18 cellular contexts compared by ENCODE assay signal in genomic region chr16:10090816-10091215, GRCh38.
DNase-seq lines count a peak whose midpoint lies in the region; ATAC-seq, FAIRE-seq and TF ChIP-seq lines count a peak whose summit lies in the region.
"Had no signal": no experiment of that assay in that cellular context is flagged by ENCODE, and none has a peak within 500 bp of the region (broad histone marks: within the 10 kb centered on the region; RNA-seq: fewer than 3 reads in every experiment).

No MANE protein-coding gene starts in this region.

- H3K4me1 ChIP-seq in PC-3 (ENCODE audit: insufficient read depth, low read length) (no peaks in the 10 kb centered on the region), mammary epithelial cell (ENCODE audit: insufficient read depth, low read length) (peaks cover 3% of the 10 kb centered on the region), keratinocyte (ENCODE audit: control insufficient read depth, extremely low read depth, insufficient read depth, low read length) (no peaks in the 10 kb centered on the region)

- H3K4me3 ChIP-seq in PC-3 (ENCODE audit: low read length) (no peak overlapping the region), mammary epithelial cell (replicated peaks in 1 of 3; ENCODE audit: insufficient read depth in 1 of 3, low read depth in 2 of 3, low read length in 3 of 3) (no peak overlapping the region), keratinocyte (ENCODE audit: control insufficient read depth in 2 of 3, extremely low read depth in 1 of 3, insufficient read depth in 2 of 3, low read depth in 1 of 3, low read length in 3 of 3) (no peak overlapping the region)

- no TSS peak for BruUV-seq in PC-3 (replicated peaks; lab: Mats Ljungman, UMichigan)
- no TSS peak for BruUV-seq in mammary epithelial cell (replicated peaks; lab: Mats Ljungman, UMichigan)

- H3K27me3 ChIP-seq in PC-3 (ENCODE audit: low read length) (no peaks in the 10 kb centered on the region), mammary epithelial cell (ENCODE audit: insufficient read depth, low read length) (no peaks in the 10 kb centered on the region), keratinocyte (ENCODE audit: control insufficient read depth, extremely low read depth, insufficient read depth, low read length) (no peaks in the 10 kb centered on the region)

- H3K36me3 ChIP-seq in PC-3 (ENCODE audit: low read depth, low read length) = no peaks in the 10 kb centered on the region
- H3K36me3 ChIP-seq in mammary epithelial cell (ENCODE audit: insufficient read depth, low read length) = no peaks in the 10 kb centered on the region
- no peaks in the 10 kb centered on the region for H3K36me3 ChIP-seq in keratinocyte (ENCODE audit: control insufficient read depth in 2 of 2, extremely low read depth in 1 of 2, insufficient read depth in 2 of 2, low read length in 2 of 2)

- dilution Hi-C loops in mammary epithelial cell (cut with HindIII; ENCODE audit: low sequenced_read_pairs) (no loop called here), keratinocyte (cut with MboI; ENCODE audit: extremely low pct_ligation_motif_present, low sequenced_read_pairs) (no loop called here)

- intact Hi-C loops in PC-3 (cut with micrococcal nuclease) (no loop called here), mammary epithelial cell (cut with micrococcal nuclease) (loop anchor here (2.0 kb wide), 1 partner anchor 68 kb away; no protein-coding TSS in a partner anchor)

- TF ChIP-seq CTCF in PC-3 (conservative IDR thresholded peaks at IDR 0.05; ENCODE audit: low read depth, low read length) (no peak), mammary epithelial cell (conservative IDR thresholded peaks at IDR 0.05 in 1 of 2, IDR thresholded peaks at IDR 0.05 in 1 of 2; ENCODE audit: extremely low read depth in 1 of 2, insufficient read depth in 1 of 2, low read depth in 1 of 2, low read length in 2 of 2) (no peak), keratinocyte (optimal IDR thresholded peaks at IDR 0.05 in 1 of 3, IDR thresholded peaks at IDR 0.05 in 1 of 3, conservative IDR thresholded peaks at IDR 0.05 in 1 of 3; ENCODE audit: extremely low read depth in 1 of 3, insufficient read depth in 2 of 3, low read length in 3 of 3) (no peak)

- no peak for ATAC-seq in PC-3

- no peaks in the 10 kb centered on the region for H3K27me3 Mint-ChIP-seq in activated naive CD4-positive, alpha-beta T cell treated with anti-CD3 and anti-CD28 coated beads, Interleukin-2, amount 10 ng/mL, durations not matched to agents 7 days and 5 days

- 6% methylated on average over 1 of the region's 1 CpG for WGBS in mammary epithelial cell (ENCODE audit: low coverage, missing lambda C conversion rate)

- H3K79me2 ChIP-seq in PC-3 (ENCODE audit: low read length) (no peaks in the 10 kb centered on the region), mammary epithelial cell (ENCODE audit: insufficient read depth, low read length) (no peaks in the 10 kb centered on the region), keratinocyte (ENCODE audit: control insufficient read depth, insufficient read depth, low read length) (no peaks in the 10 kb centered on the region)

- no peaks in the 10 kb centered on the region for H3F3A ChIP-seq in PC-3 (ENCODE audit: low read length, unreplicated experiment)

- H3K36me3 Mint-ChIP-seq in activated naive CD4-positive, alpha-beta T cell treated with anti-CD3 and anti-CD28 coated beads, Interleukin-2, amount 10 ng/mL, durations not matched to agents 7 days and 5 days = no peaks in the 10 kb centered on the region
- H3K36me3 Mint-ChIP-seq: CD14-positive monocyte had no signal

- no peak overlapping the region for H3K4me3 Mint-ChIP-seq in activated naive CD4-positive, alpha-beta T cell treated with anti-CD3 and anti-CD28 coated beads, Interleukin-2, amount 10 ng/mL, durations not matched to agents 7 days and 5 days
- H3K4me3 Mint-ChIP-seq: CD14-positive monocyte had no signal

- H3K27ac Mint-ChIP-seq in activated naive CD4-positive, alpha-beta T cell treated with anti-CD3 and anti-CD28 coated beads, Interleukin-2, amount 10 ng/mL, durations not matched to agents 7 days and 5 days = no peak overlapping the region
- H3K27ac Mint-ChIP-seq: CD14-positive monocyte had no signal

- H3K9ac ChIP-seq in PC-3 (ENCODE audit: low read length) (no peak overlapping the region), mammary epithelial cell (ENCODE audit: insufficient read depth, low read length) (no peak overlapping the region), keratinocyte (ENCODE audit: control insufficient read depth, extremely low read depth, insufficient read depth, low read length) (no peak overlapping the region)

- no peaks in the 10 kb centered on the region for H4K20me1 ChIP-seq in PC-3 (ENCODE audit: low read length)
- H4K20me1 ChIP-seq in mammary epithelial cell (ENCODE audit: insufficient read depth, low read length) = no peaks in the 10 kb centered on the region
- no peaks in the 10 kb centered on the region for H4K20me1 ChIP-seq in keratinocyte (ENCODE audit: control insufficient read depth, extremely low read depth, insufficient read depth, low read length)

- H2AFZ ChIP-seq in PC-3 (ENCODE audit: low read length) (no peak overlapping the region), mammary epithelial cell (ENCODE audit: low read depth, low read length) (no peak overlapping the region), keratinocyte (ENCODE audit: control insufficient read depth, low read length) (no peak overlapping the region)

- H3K4me2 ChIP-seq in PC-3 (ENCODE audit: low read length) (no peak overlapping the region), mammary epithelial cell (ENCODE audit: insufficient read depth, low read depth, low read length) (no peak overlapping the region), keratinocyte (ENCODE audit: control insufficient read depth, extremely low read depth, insufficient read depth, low read depth, low read length) (no peak overlapping the region)

- peak; percentile 66 for FAIRE-seq in keratinocyte (lab: Jason Lieb, UNC)

- POLR2A ChIA-PET in PC-3 (lab: Charles Lee; ENCODE audit: unreplicated experiment) = no interaction called here

- H3K9me3 Mint-ChIP-seq in activated naive CD4-positive, alpha-beta T cell treated with anti-CD3 and anti-CD28 coated beads, Interleukin-2, amount 10 ng/mL, durations not matched to agents 7 days and 5 days = no peaks in the 10 kb centered on the region

- peak overlapping the region; percentile 7; the same call in 1 of the 2 replicates for H3K27ac ChIP-seq in PC-3 (ENCODE audit: low read length)
- peak overlapping the region; percentile 51 for H3K27ac ChIP-seq in mammary epithelial cell (ENCODE audit: insufficient read depth, low read depth, low read length)
- no peak overlapping the region for H3K27ac ChIP-seq in keratinocyte (ENCODE audit: control insufficient read depth, insufficient read depth, low read length)

- H3K9me3 ChIP-seq in PC-3 (ENCODE audit: low read length) (no peaks in the 10 kb centered on the region), mammary epithelial cell (replicated peaks; ENCODE audit: insufficient read depth, low read length) (no peaks in the 10 kb centered on the region), keratinocyte (ENCODE audit: control insufficient read depth, low read depth, low read length) (peaks cover 2% of the 10 kb centered on the region)

- DNase-seq in ELR (ENCODE audit: low read depth) (peak; percentile 90), PC-3 (peak; percentile 50), mammary epithelial cell (peak; percentile 84), keratinocyte (ENCODE audit: low read depth, low spot score) (no peak), GDM1 (lab: John Stamatoyannopoulos, UW) (no peak), putamen (ENCODE audit: low spot score) (no peak), SIG-M5 (lab: John Stamatoyannopoulos, UW) (no peak)
- no peak for DNase-seq in activated naive CD4-positive, alpha-beta T cell treated with anti-CD3 and anti-CD28 coated beads, Interleukin-2, amount 10 ng/mL, durations not matched to agents 7 days and 5 days
- DNase-seq: AML-193, COR-L47, HCEC 1CT, KBM-7, NCI-H1436, NCI-H2029 treated with DMSO at 0.1 percent for 48 hours, NCI-H2171 treated with DMSO at 0.1 percent for 48 hours, NCI-H748 treated with DMSO at 0.1 percent for 48 hours, OCI-M1 had no signal

- no peaks in the 10 kb centered on the region for H3K9me2 ChIP-seq in PC-3 (replicated peaks; ENCODE audit: low read length)

- no peaks in the 10 kb centered on the region for H3K9me1 ChIP-seq in keratinocyte (ENCODE audit: control insufficient read depth, extremely low read depth, insufficient read depth, low read length)

- no peaks in the 10 kb centered on the region for H3K4me1 Mint-ChIP-seq in activated naive CD4-positive, alpha-beta T cell treated with anti-CD3 and anti-CD28 coated beads, Interleukin-2, amount 10 ng/mL, durations not matched to agents 7 days and 5 days
- H3K4me1 Mint-ChIP-seq: CD14-positive monocyte had no signal

- in situ Hi-C loops in mammary epithelial cell (cut with MboI; ENCODE audit: low sequenced_read_pairs in 2 of 2) = no loop called here

- CTCF ChIA-PET in PC-3 (lab: Charles Lee) = no interaction called here
- CTCF ChIA-PET in mammary epithelial cell (lab: Charles Lee; ENCODE audit: low non-redundant PET) = no interaction called here
- CTCF ChIA-PET in activated naive CD4-positive, alpha-beta T cell treated with anti-CD3 and anti-CD28 coated beads, Interleukin-2, amount 10 ng/mL, durations not matched to agents 7 days and 5 days (lab: Charles Lee) = no interaction called here

Comparison
In these comparisons a context has a peak if more than half of its experiments do, and no peak if none do; other contexts are left out.
1. DNase-seq: peak in ELR (single experiment), PC-3 (single experiment) and mammary epithelial cell (single experiment); none in keratinocyte (single experiment), GDM1 (single experiment), putamen (single experiment), activated naive CD4-positive, alpha-beta T cell treated with anti-CD3 and anti-CD28 coated beads, Interleukin-2, amount 10 ng/mL, durations not matched to agents 7 days and 5 days (single experiment) and SIG-M5 (single experiment).